Comparison of ENCODE assay signal across 19 cellular contexts in genomic region chr7:127979728-127980126, GRCh38. TPM values are rescaled to one million over a fixed set of nuclear protein-coding genes. Genes with fewer than 3 reads are reported as not detected.
DNase-seq lines count a peak whose midpoint lies in the region; ATAC-seq and TF ChIP-seq lines count a peak whose summit lies in the region.
"Had no signal": no experiment of that assay in that cellular context is flagged by ENCODE, and none has a peak within 500 bp of the region (broad histone marks: within the 10 kb centered on the region; RNA-seq: fewer than 3 reads in every experiment).

No MANE protein-coding gene starts in this region.

- H3K4me1 Mint-ChIP-seq in progenitor cell of endocrine pancreas (ENCODE audit: low read depth), result peaks cover 25% of the 10 kb centered on the region

- H3K4me1 ChIP-seq in OCI-LY3 (ENCODE audit: low read length) (peaks cover 10% of the 10 kb centered on the region), hepatocyte (ENCODE audit: insufficient read depth) (peaks cover 14% of the 10 kb centered on the region)

- H3K9me3 ChIP-seq in OCI-LY3 (ENCODE audit: insufficient read depth, low read length) (peaks cover 24% of the 10 kb centered on the region), hepatocyte (ENCODE audit: low read depth) (no peaks in the 10 kb centered on the region)

- DNase-seq in AG08396 (ENCODE audit: low spot score) (peak; percentile 27), hepatocyte (ENCODE audit: low spot score) (no peak), progenitor cell of endocrine pancreas (ENCODE audit: low spot score, unreplicated experiment) (no peak), SKM-1 (lab: John Stamatoyannopoulos, UW; ENCODE audit: unreplicated experiment) (no peak), hippocampal formation (lab: John Stamatoyannopoulos, UW) (no peak)
- DNase-seq: 8988T, DMS153, NCI-H1417 treated with DMSO at 0.1 percent for 48 hours, NCI-H1930, NCI-H345, NCI-H524 treated with DMSO at 0.1 percent for 48 hours had no signal

- H3K79me2 ChIP-seq in OCI-LY3 (ENCODE audit: low read length) (0 out of 2 replicates have a peak, but pooled peaks cover 7% of the 10 kb centered on the region), hepatocyte (peaks cover 9% of the 10 kb centered on the region)

- H3K27me3 ChIP-seq in OCI-LY3 (ENCODE audit: low read depth, low read length) (no peaks in the 10 kb centered on the region), hepatocyte (no peaks in the 10 kb centered on the region)

- no peak overlapping the region for H3K9ac ChIP-seq in OCI-LY3 (ENCODE audit: low read length)

- ATAC-seq in HG03196 (IDR thresholded peaks at IDR 0.05; ENCODE audit: unreplicated experiment), result no peak
- ATAC-seq in GM21717 (IDR thresholded peaks at IDR 0.05; ENCODE audit: unreplicated experiment), result no peak
- ATAC-seq: Right ventricle myocardium inferior had no signal

- H2AFZ ChIP-seq in OCI-LY3 (ENCODE audit: low read depth, low read length) (no peak overlapping the region), hepatocyte (no peak overlapping the region)

- no peaks in the 10 kb centered on the region for H3K27me3 Mint-ChIP-seq in progenitor cell of endocrine pancreas
- H3K27me3 Mint-ChIP-seq: B cell had no signal

- H3K27ac ChIP-seq in OCI-LY3 (ENCODE audit: low read length) (peak overlapping the region; percentile 71), hepatocyte (peak overlapping the region; percentile 95)

- peaks cover 29% of the 10 kb centered on the region for H3K36me3 Mint-ChIP-seq in progenitor cell of endocrine pancreas (ENCODE audit: insufficient read depth)

- H3K4me3 ChIP-seq in OCI-LY3 (ENCODE audit: low read length) (no peak overlapping the region), hepatocyte (no peak overlapping the region)

- no peaks in the 10 kb centered on the region for H3K9me2 ChIP-seq in hepatocyte (replicated peaks; ENCODE audit: insufficient read depth)

- H3K36me3 ChIP-seq in OCI-LY3 (replicated peaks; ENCODE audit: low read depth, low read length) (peaks cover 51% of the 10 kb centered on the region), hepatocyte (replicated peaks; ENCODE audit: insufficient read depth, low read depth) (no peaks in the 10 kb centered on the region)

- H4K20me1 ChIP-seq in OCI-LY3 (ENCODE audit: insufficient read depth, low read length) (0 out of 2 replicates have a peak, but pooled peaks cover 7% of the 10 kb centered on the region), hepatocyte (ENCODE audit: insufficient read depth, poor library complexity, severe bottlenecking) (no peaks in the 10 kb centered on the region)

- TF ChIP-seq CTCF in OCI-LY3 (IDR thresholded peaks at IDR 0.05; ENCODE audit: low read depth, low read length), result no peak
- TF ChIP-seq CTCF in hepatocyte (IDR thresholded peaks at IDR 0.05; ENCODE audit: poor library complexity), result no peak
- no peak for TF ChIP-seq CTCF in progenitor cell of endocrine pancreas (IDR thresholded peaks at IDR 0.05; ENCODE audit: unreplicated experiment)

- peaks cover 20% of the 10 kb centered on the region for H3K9me3 Mint-ChIP-seq in progenitor cell of endocrine pancreas (ENCODE audit: low read depth)

- H3K4me2 ChIP-seq in OCI-LY3 (ENCODE audit: low read length) (no peak overlapping the region), hepatocyte (no peak overlapping the region)

- no peak overlapping the region for H3K4me3 Mint-ChIP-seq in progenitor cell of endocrine pancreas (ENCODE audit: low read depth)
- H3K4me3 Mint-ChIP-seq: B cell had no signal

- peak overlapping the region; percentile 70 for H3K27ac Mint-ChIP-seq in progenitor cell of endocrine pancreas

RNA-seq across cellular contexts. Expression of gene LRRC4, which starts 51.5 kb away (rescaled TPM):
- total RNA-seq in hepatocyte (15.1 TPM in 2 replicates), progenitor cell of endocrine pancreas (15.9 and 19.4 TPM in 2 replicates)
- 3.5 and 3.9 TPM in 2 replicates for polyA plus RNA-seq in hepatocyte
- total RNA-seq: H4, HT-29, SK-MEL-5 had no signal
